1 cellular context compared by ENCODE assay signal in the genomic region with DNA sequence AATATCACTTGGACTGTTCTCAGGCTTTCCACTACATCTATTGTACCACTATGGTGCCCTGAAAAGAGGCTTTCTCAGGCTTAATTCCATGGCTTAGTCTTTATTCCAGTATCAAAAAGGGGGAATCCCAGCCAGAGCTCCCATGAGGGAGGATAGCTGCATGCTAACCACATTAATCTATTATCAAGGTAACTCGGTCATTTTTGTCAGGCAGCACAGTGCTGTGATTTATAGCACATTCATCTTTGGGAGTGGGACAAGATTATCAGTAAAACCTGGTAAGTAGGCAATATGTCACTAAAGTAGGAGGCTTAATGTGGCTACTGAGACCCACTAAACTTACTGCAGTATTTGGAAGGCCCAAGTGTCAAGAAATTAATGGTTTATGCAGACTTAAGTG.
A peak's percentile ranks its signal among the peaks of the same experiment; 100 is the strongest.
TF ChIP-seq lines count a peak whose summit lies in the region.

No MANE protein-coding gene starts in this region.

TF ChIP-seq in K562, 482 proteins besides CTCF, POLR2A, EP300 and RAD21:
- TF ChIP-seq, protein P1, sequence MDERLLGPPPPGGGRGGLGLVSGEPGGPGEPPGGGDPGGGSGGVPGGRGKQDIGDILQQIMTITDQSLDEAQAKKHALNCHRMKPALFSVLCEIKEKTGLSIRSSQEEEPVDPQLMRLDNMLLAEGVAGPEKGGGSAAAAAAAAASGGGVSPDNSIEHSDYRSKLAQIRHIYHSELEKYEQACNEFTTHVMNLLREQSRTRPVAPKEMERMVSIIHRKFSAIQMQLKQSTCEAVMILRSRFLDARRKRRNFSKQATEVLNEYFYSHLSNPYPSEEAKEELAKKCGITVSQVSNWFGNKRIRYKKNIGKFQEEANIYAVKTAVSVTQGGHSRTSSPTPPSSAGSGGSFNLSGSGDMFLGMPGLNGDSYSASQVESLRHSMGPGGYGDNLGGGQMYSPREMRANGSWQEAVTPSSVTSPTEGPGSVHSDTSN (CRISPR knock-in tag; IDR thresholded peaks at IDR 0.05; ENCODE audit: low read depth): no peak
- TF ChIP-seq, protein P1 (tag; conservative IDR thresholded peaks at IDR 0.05; ENCODE audit: low read depth): peak; percentile 57
- TF ChIP-seq ZNF224 (CRISPR knock-in tag; IDR thresholded peaks at IDR 0.05) (no peak), CAMTA2 (CRISPR knock-in tag; conservative IDR thresholded peaks at IDR 0.05) (no peak), MEIS2 (IDR thresholded peaks at IDR 0.05; ENCODE audit: partially characterized antibody) (peak; percentile 81), EWSR1 (IDR thresholded peaks at IDR 0.05; ENCODE audit: borderline replicate concordance, low read depth, partially characterized antibody) (no peak)
- TF ChIP-seq, protein P2, sequence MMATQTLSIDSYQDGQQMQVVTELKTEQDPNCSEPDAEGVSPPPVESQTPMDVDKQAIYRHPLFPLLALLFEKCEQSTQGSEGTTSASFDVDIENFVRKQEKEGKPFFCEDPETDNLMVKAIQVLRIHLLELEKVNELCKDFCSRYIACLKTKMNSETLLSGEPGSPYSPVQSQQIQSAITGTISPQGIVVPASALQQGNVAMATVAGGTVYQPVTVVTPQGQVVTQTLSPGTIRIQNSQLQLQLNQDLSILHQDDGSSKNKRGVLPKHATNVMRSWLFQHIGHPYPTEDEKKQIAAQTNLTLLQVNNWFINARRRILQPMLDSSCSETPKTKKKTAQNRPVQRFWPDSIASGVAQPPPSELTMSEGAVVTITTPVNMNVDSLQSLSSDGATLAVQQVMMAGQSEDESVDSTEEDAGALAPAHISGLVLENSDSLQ (IDR thresholded peaks at IDR 0.05): 0 out of 2 replicates have a peak, but pooled peaks have one; percentile 11
- TF ChIP-seq, protein P3, sequence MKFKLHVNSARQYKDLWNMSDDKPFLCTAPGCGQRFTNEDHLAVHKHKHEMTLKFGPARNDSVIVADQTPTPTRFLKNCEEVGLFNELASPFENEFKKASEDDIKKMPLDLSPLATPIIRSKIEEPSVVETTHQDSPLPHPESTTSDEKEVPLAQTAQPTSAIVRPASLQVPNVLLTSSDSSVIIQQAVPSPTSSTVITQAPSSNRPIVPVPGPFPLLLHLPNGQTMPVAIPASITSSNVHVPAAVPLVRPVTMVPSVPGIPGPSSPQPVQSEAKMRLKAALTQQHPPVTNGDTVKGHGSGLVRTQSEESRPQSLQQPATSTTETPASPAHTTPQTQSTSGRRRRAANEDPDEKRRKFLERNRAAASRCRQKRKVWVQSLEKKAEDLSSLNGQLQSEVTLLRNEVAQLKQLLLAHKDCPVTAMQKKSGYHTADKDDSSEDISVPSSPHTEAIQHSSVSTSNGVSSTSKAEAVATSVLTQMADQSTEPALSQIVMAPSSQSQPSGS (CRISPR knock-in tag; IDR thresholded peaks at IDR 0.05): no peak
